ENCODE assay signal across 32 cellular contexts in the genomic region with DNA sequence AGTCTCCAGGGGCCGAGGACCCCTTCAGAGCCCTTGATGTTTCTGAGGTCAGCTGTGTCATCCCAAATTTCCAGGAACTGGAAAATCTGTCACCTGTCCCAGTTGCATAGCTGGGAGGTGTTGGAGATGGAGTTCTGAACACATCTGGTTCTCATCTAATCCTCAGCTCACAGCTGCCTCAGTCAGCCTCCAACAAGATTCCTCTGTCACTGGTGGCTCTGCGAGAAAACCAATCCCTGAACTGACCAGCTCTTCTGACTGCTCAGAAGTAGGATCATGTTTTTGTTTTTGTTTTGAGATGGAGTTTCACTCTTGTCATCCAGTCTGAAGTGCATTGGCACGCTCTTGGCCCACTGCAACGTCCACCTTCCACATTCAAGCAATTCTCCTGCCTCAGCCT. TPM values are rescaled to one million over a fixed set of nuclear protein-coding genes. Genes with fewer than 3 reads are reported as not detected.
"Had no signal": no experiment of that assay in that cellular context is flagged by ENCODE, and none has a peak within 500 bp of the region (broad histone marks: within the 10 kb centered on the region; RNA-seq: fewer than 3 reads in every experiment).

No MANE protein-coding gene starts in this region.

- H2AFZ ChIP-seq: neural progenitor cell had no signal

- H3K4me3 ChIP-seq: gastrocnemius medialis, neural progenitor cell, right atrium auricular region, spleen, tibial nerve had no signal

- H3K4me1 Mint-ChIP-seq: activated CD4-positive, alpha-beta memory T cell treated with anti-CD3 and anti-CD28 coated beads, Interleukin-2, amount 10 ng/mL, durations not matched to agents 7 days and 5 days; activated CD4-positive, alpha-beta T cell treated with anti-CD3 and anti-CD28 coated beads, Interleukin-2, amount 10 ng/mL, durations not matched to agents 24 days and 14 days; activated naive CD4-positive, alpha-beta T cell treated with anti-CD3 and anti-CD28 coated beads, Interleukin-2, amount 10 ng/mL, durations not matched to agents 7 days and 5 days; activated naive CD8-positive, alpha-beta T cell treated with anti-CD3 and anti-CD28 coated beads, Interleukin-2, amount 10 ng/mL, durations not matched to agents 7 days and 5 days; naive thymus-derived CD8-positive, alpha-beta T cell had no signal

- H3K27ac Mint-ChIP-seq: activated CD4-positive, alpha-beta memory T cell treated with anti-CD3 and anti-CD28 coated beads, Interleukin-2, amount 10 ng/mL, durations not matched to agents 7 days and 5 days; activated CD4-positive, alpha-beta T cell treated with anti-CD3 and anti-CD28 coated beads, Interleukin-2, amount 10 ng/mL, durations not matched to agents 24 days and 14 days; activated naive CD4-positive, alpha-beta T cell treated with anti-CD3 and anti-CD28 coated beads, Interleukin-2, amount 10 ng/mL, durations not matched to agents 7 days and 5 days; activated naive CD8-positive, alpha-beta T cell treated with anti-CD3 and anti-CD28 coated beads, Interleukin-2, amount 10 ng/mL, durations not matched to agents 7 days and 5 days; activated T-cell treated with anti-CD3 and anti-CD28 coated beads, Interleukin-2, amount 50 U/mL, for 24 hours; T-helper 1 cell treated with Interleukin-12 subunit alpha and Interleukin-12 subunit beta and Interleukin-4 antibody, amounts not matched to agents 30 μg/mL and 1 μg/mL, for 36 hours had no signal

- H3K36me3 ChIP-seq: gastrocnemius medialis, neural progenitor cell, right atrium auricular region, spleen, tibial nerve, WERI-Rb-1 had no signal

- H3K4me3 Mint-ChIP-seq: activated CD4-positive, alpha-beta memory T cell treated with anti-CD3 and anti-CD28 coated beads, Interleukin-2, amount 10 ng/mL, durations not matched to agents 7 days and 5 days; activated CD4-positive, alpha-beta T cell treated with anti-CD3 and anti-CD28 coated beads, Interleukin-2, amount 10 ng/mL, durations not matched to agents 24 days and 14 days; activated naive CD4-positive, alpha-beta T cell treated with anti-CD3 and anti-CD28 coated beads, Interleukin-2, amount 10 ng/mL, durations not matched to agents 7 days and 5 days; activated naive CD8-positive, alpha-beta T cell treated with anti-CD3 and anti-CD28 coated beads, Interleukin-2, amount 10 ng/mL, durations not matched to agents 7 days and 5 days; activated T-cell treated with anti-CD3 and anti-CD28 coated beads, Interleukin-2, amount 50 U/mL, for 24 hours; naive thymus-derived CD8-positive, alpha-beta T cell; neural progenitor cell; T-helper 1 cell treated with Interleukin-12 subunit alpha and Interleukin-12 subunit beta and Interleukin-4 antibody, amounts not matched to agents 30 μg/mL and 1 μg/mL, for 36 hours had no signal

- H3K27me3 Mint-ChIP-seq: activated CD4-positive, alpha-beta T cell treated with anti-CD3 and anti-CD28 coated beads, Interleukin-2, amount 10 ng/mL, durations not matched to agents 24 days and 14 days; activated naive CD4-positive, alpha-beta T cell treated with anti-CD3 and anti-CD28 coated beads, Interleukin-2, amount 10 ng/mL, durations not matched to agents 7 days and 5 days; activated naive CD8-positive, alpha-beta T cell treated with anti-CD3 and anti-CD28 coated beads, Interleukin-2, amount 10 ng/mL, durations not matched to agents 7 days and 5 days; activated T-cell treated with anti-CD3 and anti-CD28 coated beads, Interleukin-2, amount 50 U/mL, for 24 hours had no signal

- DNase-seq: activated CD4-positive, alpha-beta memory T cell treated with anti-CD3 and anti-CD28 coated beads, Interleukin-2, amount 10 ng/mL, durations not matched to agents 7 days and 5 days; activated CD4-positive, alpha-beta T cell treated with anti-CD3 and anti-CD28 coated beads, Interleukin-2, amount 10 ng/mL, durations not matched to agents 24 days and 14 days; activated CD4-positive, CD25-positive, alpha-beta regulatory T cell treated with anti-CD3 and anti-CD28 coated beads, Interleukin-2, amount 50 U/mL, for 72 hours; activated CD8-positive, alpha-beta memory T cell treated with anti-CD3 and anti-CD28 coated beads, Interleukin-2, amount 50 U/mL, for 48 hours; activated gamma-delta T cell; activated naive CD4-positive, alpha-beta T cell treated with anti-CD3 and anti-CD28 coated beads, Interleukin-2, amount 10 ng/mL, durations not matched to agents 7 days and 5 days; activated naive CD8-positive, alpha-beta T cell treated with anti-CD3 and anti-CD28 coated beads, Interleukin-2, amount 10 ng/mL, durations not matched to agents 7 days and 5 days; activated T-cell treated with anti-CD3 and anti-CD28 coated beads, Interleukin-2, amount 50 U/mL, for 24 hours; amygdala; caudate nucleus; cortex of kidney; gastrocnemius medialis; glutamatergic neuron; hippocampal formation; left colon; midbrain; naive thymus-derived CD8-positive, alpha-beta T cell; occipital lobe; spleen; stimulated activated naive CD4-positive, alpha-beta T cell; T1000; WERI-Rb-1 had no signal

- H3K36me3 Mint-ChIP-seq: activated naive CD4-positive, alpha-beta T cell treated with anti-CD3 and anti-CD28 coated beads, Interleukin-2, amount 10 ng/mL, durations not matched to agents 7 days and 5 days; activated naive CD8-positive, alpha-beta T cell treated with anti-CD3 and anti-CD28 coated beads, Interleukin-2, amount 10 ng/mL, durations not matched to agents 7 days and 5 days; neural progenitor cell had no signal

- H3K27me3 ChIP-seq: gastrocnemius medialis, neural progenitor cell, right atrium auricular region, tibial nerve had no signal

- H3K4me1 ChIP-seq: right atrium auricular region, tibial nerve had no signal

- H3K27ac ChIP-seq: gastrocnemius medialis, neural progenitor cell, right atrium auricular region, spleen, tibial nerve, WERI-Rb-1 had no signal

- H3K4me2 ChIP-seq: neural progenitor cell had no signal

- H3K9me3 ChIP-seq: gastrocnemius medialis, right atrium auricular region had no signal

- ATAC-seq: gastrocnemius medialis; left colon; naive thymus-derived CD8-positive, alpha-beta T cell had no signal

RNA-seq across cellular contexts. Expression of gene MYL10, which starts 37.7 kb away (rescaled TPM):
- total RNA-seq: activated CD4-positive, alpha-beta memory T cell treated with anti-CD3 and anti-CD28 coated beads, Interleukin-2, amount 10 ng/mL, durations not matched to agents 7 days and 5 days; activated CD4-positive, alpha-beta T cell treated with anti-CD3 and anti-CD28 coated beads, Interleukin-2, amount 10 ng/mL, durations not matched to agents 24 days and 14 days; activated naive CD8-positive, alpha-beta T cell treated with anti-CD3 and anti-CD28 coated beads, Interleukin-2, amount 10 ng/mL, durations not matched to agents 7 days and 5 days; endothelial cell of umbilical vein; left colon; lower leg skin; naive thymus-derived CD8-positive, alpha-beta T cell; occipital lobe; pulmonary artery endothelial cell; right atrium auricular region; spleen; temporal lobe; tibial nerve had no signal
- polyA plus RNA-seq: endothelial cell of umbilical vein; esophagus; keratinocyte; naive thymus-derived CD8-positive, alpha-beta T cell; spleen had no signal
